8 cellular contexts compared by ENCODE assay signal in the genomic region with DNA sequence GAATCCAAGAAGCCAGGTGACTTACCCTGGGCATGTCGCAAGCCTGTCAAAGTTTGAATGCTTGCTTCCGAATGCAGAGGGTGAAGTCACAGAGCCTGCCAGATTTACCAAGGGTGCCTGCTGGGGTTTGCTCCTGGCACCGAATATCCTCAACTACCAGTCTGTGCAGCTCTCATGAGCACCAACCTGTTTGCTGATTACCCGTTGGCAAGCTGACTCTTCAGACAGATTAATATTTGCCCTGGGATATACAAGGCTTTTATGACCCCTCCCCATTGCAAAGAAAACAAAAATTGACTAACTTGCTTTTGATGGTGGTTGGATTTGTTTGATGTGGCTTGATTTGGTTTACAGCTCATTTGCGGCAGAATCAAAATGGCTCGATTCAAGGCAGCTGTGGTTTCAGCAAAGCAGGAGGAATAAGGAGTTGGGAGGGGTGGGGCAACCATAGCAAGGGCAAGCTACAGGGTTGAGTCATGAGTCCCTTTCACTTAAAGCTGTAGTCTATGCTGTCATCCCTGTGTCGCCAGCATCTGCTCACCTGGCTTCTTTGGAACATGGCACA.
DNase-seq lines count a peak whose midpoint lies in the region; ATAC-seq and TF ChIP-seq lines count a peak whose summit lies in the region.

No MANE protein-coding gene starts in this region.

- DNase-seq in HCEC 1CT (peak; percentile 62), natural killer cell (no peak), SKM-1 treated with dmso at 0.1 percent for 144 hours (lab: John Stamatoyannopoulos, UW; ENCODE audit: unreplicated experiment) (no peak), NCI-H524 (lab: John Stamatoyannopoulos, UW) (no peak)
- peak; percentile 79 for DNase-seq in activated CD4-positive, alpha-beta T cell treated with anti-CD3 and anti-CD28 coated beads, Interleukin-2, amount 10 ng/mL, durations not matched to agents 24 days and 14 days
- DNase-seq in effector CD4-positive, alpha-beta T cell, result peak; percentile 3
- peak in 2 of 3 donors; percentile 0 to 3 for DNase-seq in stimulated activated CD4-positive, alpha-beta T cell treated with anti-CD3 and anti-CD28 coated beads, TNF-alpha, amount 100 ng/mL, for 1 hour (ENCODE audit: low read depth in 3 of 3, low spot score in 1 of 3)

- no peaks in the 10 kb centered on the region for H3K36me3 Mint-ChIP-seq in activated CD4-positive, alpha-beta T cell treated with anti-CD3 and anti-CD28 coated beads, Interleukin-2, amount 10 ng/mL, durations not matched to agents 24 days and 14 days (ENCODE audit: low read depth)
- no peaks in the 10 kb centered on the region for H3K36me3 Mint-ChIP-seq in natural killer cell

- peaks cover 7% of the 10 kb centered on the region for H3K9me3 Mint-ChIP-seq in activated CD4-positive, alpha-beta T cell treated with anti-CD3 and anti-CD28 coated beads, Interleukin-2, amount 10 ng/mL, durations not matched to agents 24 days and 14 days
- no peaks in the 10 kb centered on the region for H3K9me3 Mint-ChIP-seq in natural killer cell

- peaks cover 40% of the 10 kb centered on the region for H3K27me3 Mint-ChIP-seq in activated CD4-positive, alpha-beta T cell treated with anti-CD3 and anti-CD28 coated beads, Interleukin-2, amount 10 ng/mL, durations not matched to agents 24 days and 14 days
- no peaks in the 10 kb centered on the region for H3K27me3 Mint-ChIP-seq in natural killer cell (ENCODE audit: low read depth in 2 of 2)

- no peak for TF ChIP-seq CTCF in natural killer cell (IDR thresholded peaks at IDR 0.05)

- peaks cover 8% of the 10 kb centered on the region for H3K4me1 Mint-ChIP-seq in activated CD4-positive, alpha-beta T cell treated with anti-CD3 and anti-CD28 coated beads, Interleukin-2, amount 10 ng/mL, durations not matched to agents 24 days and 14 days
- no peaks in the 10 kb centered on the region for H3K4me1 Mint-ChIP-seq in natural killer cell

- H3K27ac Mint-ChIP-seq in activated CD4-positive, alpha-beta T cell treated with anti-CD3 and anti-CD28 coated beads, Interleukin-2, amount 10 ng/mL, durations not matched to agents 24 days and 14 days, result peak overlapping the region; percentile 46
- H3K27ac Mint-ChIP-seq in natural killer cell, result no peak overlapping the region

- ATAC-seq in GM21447 (IDR thresholded peaks at IDR 0.05; ENCODE audit: unreplicated experiment) (no peak), natural killer cell (no peak)

- intact Hi-C loops in activated CD4-positive, alpha-beta T cell treated with anti-CD3 and anti-CD28 coated beads, Interleukin-2, amount 10 ng/mL, durations not matched to agents 24 days and 14 days (cut with micrococcal nuclease), result no loop called here
- intact Hi-C loops in natural killer cell (cut with micrococcal nuclease), result no loop called here

- peak overlapping the region; percentile 24 for H3K4me3 Mint-ChIP-seq in activated CD4-positive, alpha-beta T cell treated with anti-CD3 and anti-CD28 coated beads, Interleukin-2, amount 10 ng/mL, durations not matched to agents 24 days and 14 days
- H3K4me3 Mint-ChIP-seq in natural killer cell, result no peak overlapping the region

Comparison
In these comparisons a context has a peak if more than half of its experiments do, and no peak if none do; other contexts are left out.
1. DNase-seq: peak in HCEC 1CT (single experiment), activated CD4-positive, alpha-beta T cell treated with anti-CD3 and anti-CD28 coated beads, Interleukin-2, amount 10 ng/mL, durations not matched to agents 24 days and 14 days (single experiment), effector CD4-positive, alpha-beta T cell (single experiment) and stimulated activated CD4-positive, alpha-beta T cell treated with anti-CD3 and anti-CD28 coated beads, TNF-alpha, amount 100 ng/mL, for 1 hour (2 of 3); none in natural killer cell (single experiment), SKM-1 treated with dmso at 0.1 percent for 144 hours (single experiment) and NCI-H524 (0 of 2).